8 cellular contexts compared by ENCODE assay signal in the genomic region with DNA sequence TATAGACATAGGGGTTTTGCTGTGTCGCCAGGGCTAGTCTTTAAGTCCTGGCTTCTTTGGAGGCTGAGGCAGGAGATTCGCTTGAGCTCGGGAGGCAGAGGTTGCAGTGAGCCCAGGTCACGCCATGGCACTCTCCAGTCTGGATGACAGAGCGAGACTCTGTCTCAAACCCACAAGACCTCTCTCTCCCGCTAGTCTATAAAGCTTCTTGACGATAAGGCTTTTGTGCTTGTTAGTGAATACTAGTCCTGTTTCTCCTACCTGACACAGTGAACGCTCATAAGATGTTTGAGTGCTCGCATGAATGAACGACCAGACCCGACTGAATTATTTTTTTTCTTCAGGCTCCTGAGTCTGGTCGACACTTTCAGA. TPM values are rescaled to one million over a fixed set of nuclear protein-coding genes. Genes with fewer than 3 reads are reported as not detected.
DNase-seq lines count a peak whose midpoint lies in the region; ATAC-seq and TF ChIP-seq lines count a peak whose summit lies in the region.

No MANE protein-coding gene starts in this region.

- H3K36me3 ChIP-seq in heart right ventricle = peaks cover 0 to 33% (median 6%) of the 10 kb centered on the region in 9 donors

- H3K4me1 ChIP-seq in heart right ventricle (peaks cover 3 to 41% (median 22%) of the 10 kb centered on the region in 9 donors), foreskin keratinocyte (peaks cover 12% of the 10 kb centered on the region)

- TF ChIP-seq CTCF in heart right ventricle (IDR thresholded peaks at IDR 0.05) (no peak), foreskin keratinocyte (conservative IDR thresholded peaks at IDR 0.05) (no peak)

- WGBS in heart right ventricle, 2 donors = 7 to 8% methylated on average over 12 of the region's 12 CpGs

- H3K27me3 ChIP-seq in heart right ventricle = no peaks in the 10 kb centered on the region
- H3K27me3 ChIP-seq in foreskin keratinocyte = no peaks in the 10 kb centered on the region

- H3K9me3 ChIP-seq in heart right ventricle = no peaks in the 10 kb centered on the region

- intact Hi-C loops in heart right ventricle (cut with DNase I) (no loop called here), cardiac septum (cut with DNase I) (loop anchor here (1.0 kb wide), 1 partner anchor 138 kb away; no protein-coding TSS in a partner anchor)

- no peak for DNase-seq in heart right ventricle
- DNase-seq in cardiac septum (ENCODE audit: low spot score) = no peak
- DNase-seq in activated CD4-positive, alpha-beta T cell treated with anti-CD3 and anti-CD28 coated beads, Interleukin-2, amount 50 U/mL, for 48 hours = peak; percentile 36 to 44
- no peak for DNase-seq in foreskin keratinocyte
- DNase-seq in T1000 (lab: John Stamatoyannopoulos, UW) = no peak
- DNase-seq in SIG-M5 (lab: John Stamatoyannopoulos, UW) = no peak

- H3K4me3 ChIP-seq in heart right ventricle (peak overlapping the region; percentile 59 to 99 (median 90)), skin epidermis (peak overlapping the region; percentile 90 to 98 (median 94))

- ATAC-seq in heart right ventricle = peak in 1 of 8 donors; percentile 1
- peak; percentile 6 for ATAC-seq in HG03159 (IDR thresholded peaks at IDR 0.05; ENCODE audit: unreplicated experiment)
- ATAC-seq in foreskin keratinocyte = peak; percentile 23

- H3K27ac ChIP-seq in heart right ventricle (peak overlapping the region in 9 of 10 donors; percentile 75 to 95 (median 91)), foreskin keratinocyte (peak overlapping the region; percentile 81), skin epidermis (peak overlapping the region in 20 of 21 experiments; percentile 73 to 100 (median 92))

RNA-seq across cellular contexts. Expression of gene DDX21, which starts 0.6 kb away (rescaled TPM):
- 10 to 100 TPM; 17.6 to 52.4 (median 25.5) TPM for total RNA-seq in heart right ventricle
- 10 to 100 TPM; 10.2 to 17.8 TPM for polyA plus RNA-seq in heart right ventricle
- total RNA-seq in cardiac septum = 31.0 TPM
- total RNA-seq in foreskin keratinocyte = 125 and 149 TPM in 2 replicates
- 37.7 and 51.4 TPM in 2 replicates for polyA plus RNA-seq in foreskin keratinocyte

RNA-seq across cellular contexts. Expression of gene KIFBP, which starts 33.2 kb away (rescaled TPM):
- total RNA-seq in heart right ventricle = 10 to 100 TPM; 42.3 to 67.9 (median 53.2) TPM
- 10 to 100 TPM; 16.7 to 37.9 TPM for polyA plus RNA-seq in heart right ventricle
- total RNA-seq in cardiac septum = 54.9 TPM
- 40.8 and 43.8 TPM in 2 replicates for total RNA-seq in foreskin keratinocyte
- polyA plus RNA-seq in foreskin keratinocyte = 23.0 and 28.7 TPM in 2 replicates

RNA-seq across cellular contexts. Expression of gene DDX50, which starts 54.3 kb away (rescaled TPM):
- total RNA-seq in heart right ventricle (10 to 100 TPM; 18.3 to 21.7 (median 20.4) TPM), cardiac septum (26.7 TPM), foreskin keratinocyte (40.1 and 42.0 TPM in 2 replicates)
- polyA plus RNA-seq in heart right ventricle (10 to 100 TPM in 1 of 2 donors, 1 to 10 TPM in 1; 7.2 to 15.8 TPM), foreskin keratinocyte (22.8 and 26.5 TPM in 2 replicates)

Comparison
In these comparisons a context has a peak if more than half of its experiments do, and no peak if none do; other contexts are left out.
1. DNase-seq: peak in activated CD4-positive, alpha-beta T cell treated with anti-CD3 and anti-CD28 coated beads, Interleukin-2, amount 50 U/mL, for 48 hours (2 of 2); none in heart right ventricle (0 of 2), cardiac septum (single experiment), foreskin keratinocyte (0 of 2), T1000 (single experiment) and SIG-M5 (single experiment).
2. Peak in every context shown above with its lines, with median percentiles within 50 percentile points of each other: H3K27ac ChIP-seq.